ENCODE assay signal across 17 cellular contexts in genomic region chr6:84897874-84898635, GRCh38.
DNase-seq lines count a peak whose midpoint lies in the region; ATAC-seq and TF ChIP-seq lines count a peak whose summit lies in the region.
"Had no signal": no experiment of that assay in that cellular context is flagged by ENCODE, and none has a peak within 500 bp of the region (broad histone marks: within the 10 kb centered on the region; RNA-seq: fewer than 3 reads in every experiment).

No MANE protein-coding gene starts in this region.

- H3K9me3 ChIP-seq in mesenchymal stem cell (ENCODE audit: control insufficient read depth, low read length): no peaks in the 10 kb centered on the region
- H3K9me3 ChIP-seq: tibial nerve had no signal

- no peak overlapping the region for H3K4me3 ChIP-seq in mesenchymal stem cell (ENCODE audit: insufficient read depth in 1 of 2, low read depth in 1 of 2, low read length in 2 of 2)
- H3K4me3 ChIP-seq: hepatocyte, left ventricle myocardium inferior, tibial nerve had no signal

- H3K4ac ChIP-seq in mesenchymal stem cell (ENCODE audit: low read depth in 1 of 2, low read length in 2 of 2): no peak overlapping the region

- H2BK12ac ChIP-seq in mesenchymal stem cell (ENCODE audit: low read length in 2 of 2): no peak overlapping the region

- H3K4me2 ChIP-seq in mesenchymal stem cell (ENCODE audit: low read length, poor library complexity, severe bottlenecking): no peak overlapping the region
- H3K4me2 ChIP-seq: hepatocyte had no signal

- DNase-seq in Daoy (ENCODE audit: low read depth) (peak; percentile 57), NCI-H226 (peak; percentile 50), dermis blood vessel endothelial cell (peak; percentile 80), mesenchymal stem cell (peak; percentile 19), erythroblast (lab: John Stamatoyannopoulos, UW) (no peak), left colon (no peak)
- DNase-seq in stimulated activated naive CD4-positive, alpha-beta T cell treated with Interleukin-2 at 50 U/mL for 16 hours (lab: John Stamatoyannopoulos, UW): no peak
- DNase-seq in activated CD4-positive, CD25-positive, alpha-beta regulatory T cell (lab: John Stamatoyannopoulos, UW): no peak
- DNase-seq: activated naive CD4-positive, alpha-beta T cell; caudate nucleus; endodermal cell; left ventricle myocardium inferior; NCI-H1417 treated with DMSO at 0.1 percent for 48 hours; NCI-H2227 treated with DMSO at 0.1 percent for 48 hours; stimulated activated CD4-positive, alpha-beta T cell treated with anti-CD3 and anti-CD28 coated beads, Interleukin-4, amount 100 ng/mL, for 24 hours had no signal

- no peaks in the 10 kb centered on the region for H3K36me3 ChIP-seq in mesenchymal stem cell (ENCODE audit: control insufficient read depth in 1 of 2, insufficient read depth in 2 of 2, low read depth in 1 of 2, low read length in 2 of 2)
- H3K36me3 ChIP-seq: left ventricle myocardium inferior, tibial nerve had no signal

- no peak overlapping the region for H2BK120ac ChIP-seq in mesenchymal stem cell (ENCODE audit: low read depth, low read length)

- TF ChIP-seq POLR2A in erythroblast (IDR thresholded peaks at IDR 0.05; ENCODE audit: low read length): no peak

- intact Hi-C loops in left colon (cut with DNase I, micrococcal nuclease): no loop called here

- H2BK5ac ChIP-seq in mesenchymal stem cell (ENCODE audit: low read depth, low read length, poor library complexity, severe bottlenecking): no peak overlapping the region

- no peak overlapping the region for H4K8ac ChIP-seq in mesenchymal stem cell (ENCODE audit: low read length)

- H3K9ac ChIP-seq in mesenchymal stem cell (ENCODE audit: low read length): no peak overlapping the region

- H4K91ac ChIP-seq in mesenchymal stem cell (ENCODE audit: low read length): no peak overlapping the region

- H3K23ac ChIP-seq in mesenchymal stem cell (ENCODE audit: low read length in 2 of 2): no peak overlapping the region

- no peak overlapping the region for H2AK5ac ChIP-seq in mesenchymal stem cell (ENCODE audit: low read length, severe bottlenecking)

- no peak for ATAC-seq in left colon

- H3K27ac ChIP-seq in mesenchymal stem cell (ENCODE audit: low read length, poor library complexity, severe bottlenecking): no peak overlapping the region
- H3K27ac ChIP-seq: hepatocyte, left ventricle myocardium inferior, tibial nerve had no signal

- no peak overlapping the region for H3K18ac ChIP-seq in mesenchymal stem cell (ENCODE audit: low read depth in 1 of 2, low read length in 2 of 2)

- H3K79me1 ChIP-seq in mesenchymal stem cell (replicated peaks; ENCODE audit: low read length, poor library complexity, severe bottlenecking): no peaks in the 10 kb centered on the region

- 82% methylated on average over 2 of the region's 6 CpGs for WGBS in mesenchymal stem cell

- no peak overlapping the region for H2AFZ ChIP-seq in mesenchymal stem cell (ENCODE audit: low read depth, low read length)
- H2AFZ ChIP-seq: hepatocyte had no signal

- H3K27me3 ChIP-seq in mesenchymal stem cell (ENCODE audit: control insufficient read depth in 1 of 2, insufficient read depth in 1 of 2, low read length in 2 of 2): no peaks in the 10 kb centered on the region
- H3K27me3 ChIP-seq: hepatocyte, tibial nerve had no signal

- no peak overlapping the region for H3K14ac ChIP-seq in mesenchymal stem cell (ENCODE audit: low read length in 2 of 2)

- H3K4me1 ChIP-seq in mesenchymal stem cell (ENCODE audit: control insufficient read depth, insufficient read depth, low read depth, low read length): no peaks in the 10 kb centered on the region
- H3K4me1 ChIP-seq: left ventricle myocardium inferior, tibial nerve had no signal

- no peak overlapping the region for H2BK15ac ChIP-seq in mesenchymal stem cell (ENCODE audit: low read depth, poor library complexity, severe bottlenecking)

Comparison
In these comparisons a context has a peak if more than half of its experiments do, and no peak if none do; other contexts are left out.
1. DNase-seq: peak in Daoy (single experiment), NCI-H226 (single experiment), dermis blood vessel endothelial cell (single experiment) and mesenchymal stem cell (single experiment); none in stimulated activated naive CD4-positive, alpha-beta T cell treated with Interleukin-2 at 50 U/mL for 16 hours (single experiment), erythroblast (0 of 2), left colon (0 of 2) and activated CD4-positive, CD25-positive, alpha-beta regulatory T cell (0 of 4).